In genomic region chr5:135465391-135466122, GRCh38 we compare ENCODE assay signal across 1 cellular context.
TF ChIP-seq lines count a peak whose summit lies in the region.

No MANE protein-coding gene starts in this region.

TF ChIP-seq in IMR-90, 13 proteins besides CTCF, POLR2A, EP300 and RAD21:
- no peak for TF ChIP-seq CHD1 (IDR thresholded peaks at IDR 0.05; ENCODE audit: low read depth, low read length)
- no peak for TF ChIP-seq MAZ (IDR thresholded peaks at IDR 0.05; ENCODE audit: borderline replicate concordance, low read depth, low read length)
- TF ChIP-seq BHLHE40 (IDR thresholded peaks at IDR 0.05; ENCODE audit: low read depth, low read length), result no peak
- TF ChIP-seq, protein P1, sequence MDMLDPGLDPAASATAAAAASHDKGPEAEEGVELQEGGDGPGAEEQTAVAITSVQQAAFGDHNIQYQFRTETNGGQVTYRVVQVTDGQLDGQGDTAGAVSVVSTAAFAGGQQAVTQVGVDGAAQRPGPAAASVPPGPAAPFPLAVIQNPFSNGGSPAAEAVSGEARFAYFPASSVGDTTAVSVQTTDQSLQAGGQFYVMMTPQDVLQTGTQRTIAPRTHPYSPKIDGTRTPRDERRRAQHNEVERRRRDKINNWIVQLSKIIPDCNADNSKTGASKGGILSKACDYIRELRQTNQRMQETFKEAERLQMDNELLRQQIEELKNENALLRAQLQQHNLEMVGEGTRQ (IDR thresholded peaks at IDR 0.05; ENCODE audit: low read depth, low read length), result no peak
- no peak for TF ChIP-seq SMC3 (IDR thresholded peaks at IDR 0.05; ENCODE audit: low read depth, low read length)
- TF ChIP-seq CEBPB (IDR thresholded peaks at IDR 0.05; ENCODE audit: low read depth, low read length), result no peak
- TF ChIP-seq, protein P2, sequence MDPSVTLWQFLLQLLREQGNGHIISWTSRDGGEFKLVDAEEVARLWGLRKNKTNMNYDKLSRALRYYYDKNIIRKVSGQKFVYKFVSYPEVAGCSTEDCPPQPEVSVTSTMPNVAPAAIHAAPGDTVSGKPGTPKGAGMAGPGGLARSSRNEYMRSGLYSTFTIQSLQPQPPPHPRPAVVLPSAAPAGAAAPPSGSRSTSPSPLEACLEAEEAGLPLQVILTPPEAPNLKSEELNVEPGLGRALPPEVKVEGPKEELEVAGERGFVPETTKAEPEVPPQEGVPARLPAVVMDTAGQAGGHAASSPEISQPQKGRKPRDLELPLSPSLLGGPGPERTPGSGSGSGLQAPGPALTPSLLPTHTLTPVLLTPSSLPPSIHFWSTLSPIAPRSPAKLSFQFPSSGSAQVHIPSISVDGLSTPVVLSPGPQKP (IDR thresholded peaks at IDR 0.05; ENCODE audit: borderline replicate concordance, low read depth, low read length), result no peak
- TF ChIP-seq FOS (IDR thresholded peaks at IDR 0.05; ENCODE audit: low read depth, low read length), result no peak
- TF ChIP-seq MAFK (IDR thresholded peaks at IDR 0.05; ENCODE audit: low read depth, low read length), result no peak
- no peak for TF ChIP-seq MXI1 (IDR thresholded peaks at IDR 0.05; ENCODE audit: borderline replicate concordance, low read depth, low read length)
- no peak for TF ChIP-seq RFX5 (IDR thresholded peaks at IDR 0.05; ENCODE audit: low read depth, low read length)
- no peak for TF ChIP-seq NFE2L2 (IDR thresholded peaks at IDR 0.05; ENCODE audit: low read depth, low read length)
- no peak for TF ChIP-seq RCOR1 (IDR thresholded peaks at IDR 0.05; ENCODE audit: insufficient replicate concordance, low read length)
